ENCODE assay signal across 20 cellular contexts in genomic region chr10:27801171-27801785, GRCh38. TPM values are rescaled to one million over a fixed set of nuclear protein-coding genes. Genes with fewer than 3 reads are reported as not detected.
"Had no signal": no experiment of that assay in that cellular context is flagged by ENCODE, and none has a peak within 500 bp of the region (broad histone marks: within the 10 kb centered on the region; RNA-seq: fewer than 3 reads in every experiment).

No MANE protein-coding gene starts in this region.

- H3K4me3 Mint-ChIP-seq: activated CD4-positive, alpha-beta memory T cell treated with anti-CD3 and anti-CD28 coated beads for 36 hours; activated naive CD8-positive, alpha-beta T cell treated with anti-CD3 and anti-CD28 coated beads for 36 hours; effector memory CD8-positive, alpha-beta T cell; mesothelial cell of epicardium; naive thymus-derived CD8-positive, alpha-beta T cell; neural progenitor cell had no signal

- H3K27ac ChIP-seq: breast epithelium, colonic mucosa, dorsolateral prefrontal cortex, heart right ventricle, left lung, neural progenitor cell had no signal

- H3K4me2 ChIP-seq: neural progenitor cell had no signal

- DNase-seq: activated CD4-positive, alpha-beta memory T cell treated with anti-CD3 and anti-CD28 coated beads for 36 hours; activated CD4-positive, alpha-beta T cell treated with anti-CD3 and anti-CD28 coated beads for 48 hours; activated naive CD4-positive, alpha-beta T cell treated with Interleukin-2 at 50 U/mL for 16 hours; activated naive CD8-positive, alpha-beta T cell treated with anti-CD3 and anti-CD28 coated beads for 36 hours; activated T-cell treated with anti-CD3 and anti-CD28 coated beads, Interleukin-2, amount 50 U/mL, for 48 hours; colonic mucosa; dorsolateral prefrontal cortex; effector memory CD8-positive, alpha-beta T cell; heart right ventricle; kidney; left lung; naive thymus-derived CD8-positive, alpha-beta T cell; stimulated activated CD4-positive, alpha-beta T cell treated with anti-CD3 and anti-CD28 coated beads, Interleukin-4, amount 100 ng/mL, for 4 hours; stimulated activated naive CD8-positive, alpha-beta T cell treated with anti-CD3 and anti-CD28 coated beads, Interleukin-15, Interleukin-2, amounts not matched to agents 100 U/mL and 50 U/mL, for 24 hours; T-helper 2 cell had no signal

- ATAC-seq: effector memory CD8-positive, alpha-beta T cell; heart right ventricle; left lung; naive thymus-derived CD8-positive, alpha-beta T cell; stimulated activated naive CD8-positive, alpha-beta T cell treated with anti-CD3 and anti-CD28 coated beads, Interleukin-15, Interleukin-2, amounts not matched to agents 100 U/mL and 50 U/mL, for 24 hours had no signal

- H3K4me1 ChIP-seq: breast epithelium, colonic mucosa, heart right ventricle, left lung, neural progenitor cell had no signal

- H2AFZ ChIP-seq: neural progenitor cell had no signal

- H3K9me3 Mint-ChIP-seq: activated CD4-positive, alpha-beta memory T cell treated with anti-CD3 and anti-CD28 coated beads for 36 hours; activated naive CD8-positive, alpha-beta T cell treated with anti-CD3 and anti-CD28 coated beads for 36 hours; effector memory CD8-positive, alpha-beta T cell; mesothelial cell of epicardium; naive thymus-derived CD8-positive, alpha-beta T cell; neural progenitor cell had no signal

- H3K36me3 Mint-ChIP-seq: activated CD4-positive, alpha-beta memory T cell treated with anti-CD3 and anti-CD28 coated beads for 36 hours; activated naive CD8-positive, alpha-beta T cell treated with anti-CD3 and anti-CD28 coated beads for 36 hours; mesothelial cell of epicardium; naive thymus-derived CD8-positive, alpha-beta T cell; neural progenitor cell had no signal

- H3K4me1 Mint-ChIP-seq: activated naive CD8-positive, alpha-beta T cell treated with anti-CD3 and anti-CD28 coated beads for 36 hours; mesothelial cell of epicardium; naive thymus-derived CD8-positive, alpha-beta T cell; neural progenitor cell had no signal

- H3K27ac Mint-ChIP-seq: activated CD4-positive, alpha-beta memory T cell treated with anti-CD3 and anti-CD28 coated beads for 36 hours; activated naive CD8-positive, alpha-beta T cell treated with anti-CD3 and anti-CD28 coated beads for 36 hours; effector memory CD8-positive, alpha-beta T cell; mesothelial cell of epicardium; neural progenitor cell; progenitor cell of endocrine pancreas had no signal

- H3K27me3 ChIP-seq: colonic mucosa, neural progenitor cell had no signal

- H3K9ac ChIP-seq: neural progenitor cell had no signal

- H3K4me3 ChIP-seq: breast epithelium, colonic mucosa, dorsolateral prefrontal cortex, heart right ventricle, left lung, neural progenitor cell had no signal

- H3K9me3 ChIP-seq: breast epithelium, colonic mucosa, heart right ventricle, left lung had no signal

- H3K36me3 ChIP-seq: breast epithelium, colonic mucosa, heart right ventricle, left lung, neural progenitor cell had no signal

RNA-seq across cellular contexts. Expression of gene MKX, which starts 55.7 kb away (rescaled TPM):
- total RNA-seq: endothelial cell of umbilical vein; mesothelial cell of epicardium; naive thymus-derived CD8-positive, alpha-beta T cell had no signal
- polyA plus RNA-seq: endothelial cell of umbilical vein; naive thymus-derived CD8-positive, alpha-beta T cell had no signal
